10 cellular contexts compared by ENCODE assay signal in the genomic region with DNA sequence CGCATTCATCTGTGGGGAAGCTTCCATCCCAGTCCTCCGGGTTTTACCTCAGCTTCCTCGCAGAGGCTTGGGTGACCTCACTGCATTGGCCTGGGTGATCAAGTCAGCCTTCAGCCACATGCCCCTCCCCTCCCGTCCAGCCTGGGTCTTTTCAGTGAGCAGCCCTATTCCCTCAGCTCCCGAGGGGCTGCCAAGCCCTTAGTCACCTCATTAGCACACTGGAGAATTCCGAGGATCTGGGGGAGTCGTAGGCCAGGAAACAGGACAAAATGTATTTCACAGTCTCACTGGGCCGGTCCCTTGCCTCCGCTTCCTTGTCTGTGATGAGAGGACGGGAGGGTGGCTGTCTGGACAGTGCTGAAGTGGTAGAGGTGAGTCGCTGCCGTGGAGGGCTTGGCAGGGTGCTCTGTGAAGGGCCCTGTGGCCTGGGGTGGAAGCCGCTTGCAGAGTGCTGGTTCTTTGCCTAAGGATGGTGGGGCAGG. TPM values are rescaled to one million over a fixed set of nuclear protein-coding genes. Genes with fewer than 3 reads are reported as not detected.
DNase-seq lines count a peak whose midpoint lies in the region; ATAC-seq lines count a peak whose summit lies in the region.
"Had no signal": no experiment of that assay in that cellular context is flagged by ENCODE, and none has a peak within 500 bp of the region (broad histone marks: within the 10 kb centered on the region; RNA-seq: fewer than 3 reads in every experiment).

No MANE protein-coding gene starts in this region.

- H3K4me1 ChIP-seq in esophagus (ENCODE audit: control insufficient read depth in 2 of 2, insufficient read depth in 2 of 2, low read length in 1 of 2) (peaks cover 7 to 10% of the 10 kb centered on the region in 2 donors), mesodermal cell (ENCODE audit: control insufficient read depth, insufficient read depth, low read length, poor library complexity, severe bottlenecking) (peaks cover 42% of the 10 kb centered on the region)

- H3K9me3 ChIP-seq in esophagus (ENCODE audit: control insufficient read depth in 2 of 2, insufficient read depth in 1 of 2, low read depth in 1 of 2, low read length in 1 of 2) (no peaks in the 10 kb centered on the region), mesodermal cell (ENCODE audit: control insufficient read depth, low read length) (no peaks in the 10 kb centered on the region)

- no peaks in the 10 kb centered on the region for H3K27me3 ChIP-seq in esophagus (ENCODE audit: control insufficient read depth in 1 of 2, insufficient read depth in 2 of 2, low read length in 2 of 2)

- H3K4me3 Mint-ChIP-seq in stimulated activated naive CD8-positive, alpha-beta T cell treated with anti-CD3 and anti-CD28 coated beads, Interleukin-15, Interleukin-2, amounts not matched to agents 100 ng/mL and 50 ng/mL, for 24 hours = no peak overlapping the region

- H3K36me3 ChIP-seq in esophagus (ENCODE audit: control insufficient read depth in 2 of 2, insufficient read depth in 2 of 2, low read length in 1 of 2) = peaks cover 0 to 9% of the 10 kb centered on the region in 2 donors
- peaks cover 17% of the 10 kb centered on the region for H3K36me3 ChIP-seq in mesodermal cell (ENCODE audit: control insufficient read depth, insufficient read depth, low read length)

- H3K4me1 Mint-ChIP-seq in stimulated activated naive CD8-positive, alpha-beta T cell treated with anti-CD3 and anti-CD28 coated beads, Interleukin-15, Interleukin-2, amounts not matched to agents 100 ng/mL and 50 ng/mL, for 24 hours (ENCODE audit: low read depth) = peaks cover 10% of the 10 kb centered on the region

- H3K9me3 Mint-ChIP-seq in stimulated activated naive CD8-positive, alpha-beta T cell treated with anti-CD3 and anti-CD28 coated beads, Interleukin-15, Interleukin-2, amounts not matched to agents 100 ng/mL and 50 ng/mL, for 24 hours = no peaks in the 10 kb centered on the region

- DNase-seq in stimulated activated naive CD8-positive, alpha-beta T cell treated with anti-CD3 and anti-CD28 coated beads, Interleukin-15, Interleukin-2, amounts not matched to agents 100 U/mL and 50 U/mL, for 24 hours = no peak
- DNase-seq in NCI-H2227 treated with DMSO at 0.1 percent for 48 hours (lab: John Stamatoyannopoulos, UW) (no peak), amniotic stem cell (lab: John Stamatoyannopoulos, UW) (no peak), NCI-H146 (lab: John Stamatoyannopoulos, UW) (no peak)
- DNase-seq: NCI-H187, retina had no signal

- H3K27me3 Mint-ChIP-seq in stimulated activated naive CD8-positive, alpha-beta T cell treated with anti-CD3 and anti-CD28 coated beads, Interleukin-15, Interleukin-2, amounts not matched to agents 100 ng/mL and 50 ng/mL, for 24 hours = no peaks in the 10 kb centered on the region

- H3K27ac ChIP-seq in esophagus (ENCODE audit: low read depth in 2 of 2, low read length in 1 of 2) (peak overlapping the region; percentile 8 to 11), mesodermal cell (ENCODE audit: low read depth, low read length, severe bottlenecking) (peak overlapping the region; percentile 93)

- WGBS in esophagus, 2 donors = 63 to 64% methylated on average over 13 of the region's 13 CpGs
- 45 to 57% methylated on average over 8 to 10 of the region's 13 CpGs for WGBS in mesodermal cell (ENCODE audit: insufficient coverage in 2 of 2), 2 experiments

- H3K27ac Mint-ChIP-seq in stimulated activated naive CD8-positive, alpha-beta T cell treated with anti-CD3 and anti-CD28 coated beads, Interleukin-15, Interleukin-2, amounts not matched to agents 100 ng/mL and 50 ng/mL, for 24 hours = peak overlapping the region; percentile 31

- no peak for ATAC-seq in stimulated activated naive CD8-positive, alpha-beta T cell treated with anti-CD3 and anti-CD28 coated beads, Interleukin-15, Interleukin-2, amounts not matched to agents 100 U/mL and 50 U/mL, for 24 hours
- no peak for ATAC-seq in HG03097 (IDR thresholded peaks at IDR 0.05; ENCODE audit: low FRiP score, unreplicated experiment)

- H3K36me3 Mint-ChIP-seq in stimulated activated naive CD8-positive, alpha-beta T cell treated with anti-CD3 and anti-CD28 coated beads, Interleukin-15, Interleukin-2, amounts not matched to agents 100 ng/mL and 50 ng/mL, for 24 hours (ENCODE audit: low read depth) = peaks cover 8% of the 10 kb centered on the region

- H3K4me3 ChIP-seq in esophagus (ENCODE audit: low read depth in 1 of 2, low read length in 2 of 2) (no peak overlapping the region), mesodermal cell (ENCODE audit: extremely low read depth, insufficient read depth, low read length, poor library complexity, severe bottlenecking) (no peak overlapping the region)

RNA-seq across cellular contexts. Expression of a gene that starts 19.9 kb away (rescaled TPM):
- polyA plus RNA-seq in esophagus = 10 to 100 TPM; 10.7 to 26.7 TPM
- 32.4 TPM for polyA plus RNA-seq in mesodermal cell (2013, experiment 1 of 2)
- 31.6 TPM for polyA plus RNA-seq in mesodermal cell (2013, experiment 2 of 2)
